1 cellular context compared by ENCODE assay signal in the genomic region with DNA sequence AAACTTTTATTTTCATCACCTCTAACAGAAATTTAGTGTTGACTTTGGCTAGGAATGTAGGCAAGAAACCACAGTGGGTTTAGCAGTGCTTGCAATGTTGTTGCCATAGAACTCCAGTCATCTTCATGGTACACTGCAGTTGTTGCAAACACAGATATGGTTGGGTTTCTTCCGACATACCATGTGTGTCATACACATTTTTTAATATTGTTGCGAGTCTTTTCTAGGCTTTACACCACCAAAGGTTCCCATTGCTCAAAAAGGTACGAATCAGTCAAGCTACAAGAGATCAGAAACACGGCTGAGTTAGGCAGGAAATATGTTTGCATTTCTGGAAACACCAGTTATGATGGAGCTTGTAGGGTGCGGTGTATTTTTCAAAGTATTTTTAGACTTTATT.
TF ChIP-seq lines count a peak whose summit lies in the region.

No MANE protein-coding gene starts in this region.

TF ChIP-seq in IMR-90, 13 proteins besides CTCF, POLR2A, EP300 and RAD21:
- TF ChIP-seq MXI1 (IDR thresholded peaks at IDR 0.05; ENCODE audit: borderline replicate concordance, low read depth, low read length) = no peak
- no peak for TF ChIP-seq BHLHE40 (IDR thresholded peaks at IDR 0.05; ENCODE audit: low read depth, low read length)
- TF ChIP-seq, protein P1, sequence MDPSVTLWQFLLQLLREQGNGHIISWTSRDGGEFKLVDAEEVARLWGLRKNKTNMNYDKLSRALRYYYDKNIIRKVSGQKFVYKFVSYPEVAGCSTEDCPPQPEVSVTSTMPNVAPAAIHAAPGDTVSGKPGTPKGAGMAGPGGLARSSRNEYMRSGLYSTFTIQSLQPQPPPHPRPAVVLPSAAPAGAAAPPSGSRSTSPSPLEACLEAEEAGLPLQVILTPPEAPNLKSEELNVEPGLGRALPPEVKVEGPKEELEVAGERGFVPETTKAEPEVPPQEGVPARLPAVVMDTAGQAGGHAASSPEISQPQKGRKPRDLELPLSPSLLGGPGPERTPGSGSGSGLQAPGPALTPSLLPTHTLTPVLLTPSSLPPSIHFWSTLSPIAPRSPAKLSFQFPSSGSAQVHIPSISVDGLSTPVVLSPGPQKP (IDR thresholded peaks at IDR 0.05; ENCODE audit: borderline replicate concordance, low read depth, low read length) = no peak
- no peak for TF ChIP-seq RCOR1 (IDR thresholded peaks at IDR 0.05; ENCODE audit: insufficient replicate concordance, low read length)
- no peak for TF ChIP-seq CEBPB (IDR thresholded peaks at IDR 0.05; ENCODE audit: low read depth, low read length)
- TF ChIP-seq CHD1 (IDR thresholded peaks at IDR 0.05; ENCODE audit: low read depth, low read length) = no peak
- TF ChIP-seq MAFK (IDR thresholded peaks at IDR 0.05; ENCODE audit: low read depth, low read length) = no peak
- TF ChIP-seq NFE2L2 (IDR thresholded peaks at IDR 0.05; ENCODE audit: low read depth, low read length) = no peak
- TF ChIP-seq SMC3 (IDR thresholded peaks at IDR 0.05; ENCODE audit: low read depth, low read length) = no peak
- TF ChIP-seq, protein P2, sequence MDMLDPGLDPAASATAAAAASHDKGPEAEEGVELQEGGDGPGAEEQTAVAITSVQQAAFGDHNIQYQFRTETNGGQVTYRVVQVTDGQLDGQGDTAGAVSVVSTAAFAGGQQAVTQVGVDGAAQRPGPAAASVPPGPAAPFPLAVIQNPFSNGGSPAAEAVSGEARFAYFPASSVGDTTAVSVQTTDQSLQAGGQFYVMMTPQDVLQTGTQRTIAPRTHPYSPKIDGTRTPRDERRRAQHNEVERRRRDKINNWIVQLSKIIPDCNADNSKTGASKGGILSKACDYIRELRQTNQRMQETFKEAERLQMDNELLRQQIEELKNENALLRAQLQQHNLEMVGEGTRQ (IDR thresholded peaks at IDR 0.05; ENCODE audit: low read depth, low read length) = no peak
